Comparison of ENCODE assay signal across 1 cellular context in genomic region chr2:138501427-138502252, GRCh38.
A peak's percentile ranks its signal among the peaks of the same experiment; 100 is the strongest.
TF ChIP-seq lines count a peak whose summit lies in the region.

Gene SPOPL, plus strand, starts transcription at chr2:138501770. Its CDS starts 48,447 bp downstream, at chr2:138550217.

TF ChIP-seq in GM23338, 12 proteins besides CTCF, POLR2A, EP300 and RAD21 (continued from another document):
- no peak for TF ChIP-seq ZNF462 (CRISPR knock-in tag; IDR thresholded peaks at IDR 0.05)
- no peak for TF ChIP-seq STAT1 (IDR thresholded peaks at IDR 0.05; ENCODE audit: unreplicated experiment)
- no peak for TF ChIP-seq EZH2 (IDR thresholded peaks at IDR 0.05; ENCODE audit: low read depth, unreplicated experiment)
- TF ChIP-seq ZNF114 (CRISPR knock-in tag; IDR thresholded peaks at IDR 0.05), result 0 out of 2 replicates have a peak, but pooled peaks have one; percentile 12
- TF ChIP-seq REST (IDR thresholded peaks at IDR 0.05; ENCODE audit: unreplicated experiment), result no peak
- no peak for TF ChIP-seq JUNB (IDR thresholded peaks at IDR 0.05; ENCODE audit: unreplicated experiment)
- no peak for TF ChIP-seq EZH2phosphoT487 (IDR thresholded peaks at IDR 0.05; ENCODE audit: unreplicated experiment)
- TF ChIP-seq ETS1 (IDR thresholded peaks at IDR 0.05), result peak; percentile 42; the same call in 1 of the 2 replicates
- TF ChIP-seq POLR2AphosphoS5 (IDR thresholded peaks at IDR 0.05; ENCODE audit: low read depth), result peak; percentile 74
